ENCODE assay signal across 10 cellular contexts in genomic region chr1:184160236-184160635, GRCh38.
DNase-seq lines count a peak whose midpoint lies in the region; ATAC-seq and TF ChIP-seq lines count a peak whose summit lies in the region.
"Had no signal": no experiment of that assay in that cellular context is flagged by ENCODE, and none has a peak within 500 bp of the region (broad histone marks: within the 10 kb centered on the region; RNA-seq: fewer than 3 reads in every experiment).

No MANE protein-coding gene starts in this region.

- no peak overlapping the region for H3K4me3 Mint-ChIP-seq in activated T-helper 17 cell treated with anti-CD3 and anti-CD28 coated beads, Interleukin-2, amount 50 U/mL, for 72 hours

- H3K27me3 ChIP-seq in neutrophil = no peaks in the 10 kb centered on the region
- no peaks in the 10 kb centered on the region for H3K27me3 ChIP-seq in H7 (ENCODE audit: control insufficient read depth, insufficient read depth, low read length)
- H3K27me3 ChIP-seq: pancreas had no signal

- H3K36me3 ChIP-seq in neutrophil = no peaks in the 10 kb centered on the region
- no peaks in the 10 kb centered on the region for H3K36me3 ChIP-seq in H7 (replicated peaks; ENCODE audit: control insufficient read depth, insufficient read depth, low read length)
- H3K36me3 ChIP-seq: pancreas had no signal

- H3K9me3 ChIP-seq in neutrophil = no peaks in the 10 kb centered on the region
- H3K9me3 ChIP-seq: pancreas had no signal

- TF ChIP-seq CTCF in neutrophil (IDR thresholded peaks at IDR 0.05) = no peak

- H3K27ac ChIP-seq in neutrophil = peak overlapping the region; percentile 88
- H3K27ac ChIP-seq: pancreas, VCaP had no signal

- no peak overlapping the region for H3K27ac Mint-ChIP-seq in activated T-helper 17 cell treated with anti-CD3 and anti-CD28 coated beads, Interleukin-2, amount 50 U/mL, for 72 hours

- H3K36me3 Mint-ChIP-seq in activated T-helper 17 cell treated with anti-CD3 and anti-CD28 coated beads, Interleukin-2, amount 50 U/mL, for 72 hours (ENCODE audit: low read depth) = no peaks in the 10 kb centered on the region

- H3K9me3 Mint-ChIP-seq in activated T-helper 17 cell treated with anti-CD3 and anti-CD28 coated beads, Interleukin-2, amount 50 U/mL, for 72 hours = no peaks in the 10 kb centered on the region

- ATAC-seq in HG02852 (IDR thresholded peaks at IDR 0.05; ENCODE audit: unreplicated experiment) = peak; percentile 53
- ATAC-seq in activated T-helper 17 cell treated with anti-CD3 and anti-CD28 coated beads, Interleukin-2, amount 50 U/mL, for 72 hours (replicated peaks) = peak; percentile 91
- no peak for ATAC-seq in HG02759 (IDR thresholded peaks at IDR 0.05; ENCODE audit: unreplicated experiment)

- peak; percentile 36 for DNase-seq in GM03348 (ENCODE audit: low spot score)
- DNase-seq in GM19240 (ENCODE audit: insufficient read length, low spot score) = no peak
- no peak for DNase-seq in SHP77 (lab: John Stamatoyannopoulos, UW)
- no peak for DNase-seq in H7
- DNase-seq: pancreas had no signal

- no peaks in the 10 kb centered on the region for H3K4me1 Mint-ChIP-seq in activated T-helper 17 cell treated with anti-CD3 and anti-CD28 coated beads, Interleukin-2, amount 50 U/mL, for 72 hours

- peak overlapping the region in 1 of 2 experiments; percentile 44 for H3K4me3 ChIP-seq in neutrophil (ENCODE audit: low read depth in 1 of 2, low read length in 1 of 2)
- no peak overlapping the region for H3K4me3 ChIP-seq in H7 (ENCODE audit: insufficient read depth, low read depth, low read length)
- H3K4me3 ChIP-seq: pancreas had no signal

- H3K4me1 ChIP-seq in neutrophil (ENCODE audit: control insufficient read depth in 1 of 2, insufficient read depth in 1 of 2, low read depth in 1 of 2, low read length in 1 of 2) = peaks cover 77 to 81% of the 10 kb centered on the region in 2 experiments

- no peaks in the 10 kb centered on the region for H3K27me3 Mint-ChIP-seq in activated T-helper 17 cell treated with anti-CD3 and anti-CD28 coated beads, Interleukin-2, amount 50 U/mL, for 72 hours
